ENCODE assay signal across 9 cellular contexts in the genomic region with DNA sequence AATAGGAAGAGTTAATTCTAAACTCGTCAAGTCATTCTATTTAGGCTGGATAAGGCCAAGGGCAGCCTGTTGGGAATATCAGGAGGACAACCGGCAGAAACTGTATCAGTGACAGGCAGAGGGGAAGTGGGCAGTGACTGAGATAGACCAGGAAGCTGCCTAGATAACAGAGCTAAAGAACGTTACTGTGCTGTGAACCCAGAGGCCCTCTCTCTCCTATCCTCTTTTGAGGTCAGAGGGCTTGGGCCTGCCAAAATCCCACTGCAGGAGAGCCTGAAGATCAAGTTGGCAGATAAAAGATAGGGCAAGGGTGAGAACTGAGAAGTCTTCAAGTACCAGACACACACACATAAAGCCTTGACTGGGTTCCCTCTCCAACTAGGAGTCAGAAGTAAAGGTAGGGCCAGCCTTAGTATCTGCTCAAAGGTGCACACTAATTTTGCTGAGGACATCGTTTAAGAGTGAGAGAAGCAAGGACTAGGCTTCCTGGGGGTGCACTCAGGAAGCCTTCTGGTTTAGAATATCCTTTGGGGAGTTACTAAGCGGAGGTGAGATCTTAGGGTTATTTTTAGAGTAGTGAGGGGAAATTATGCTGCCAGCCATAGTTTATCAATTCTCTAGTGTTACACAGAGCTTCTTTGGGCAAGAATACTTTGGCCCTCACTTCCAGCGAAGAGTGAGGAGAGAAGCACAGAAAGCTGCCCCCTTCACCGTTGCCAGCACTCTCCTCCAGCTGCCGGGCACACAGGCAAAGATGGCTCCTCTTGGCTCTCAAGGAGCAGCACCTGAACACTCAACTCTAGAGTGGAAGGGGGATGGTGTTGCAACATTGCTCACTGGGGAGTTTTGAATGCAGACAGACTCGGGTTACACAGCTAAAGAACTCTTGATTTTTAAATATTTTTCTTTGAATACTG. TPM values are rescaled to one million over a fixed set of nuclear protein-coding genes. Genes with fewer than 3 reads are reported as not detected.
A peak's percentile ranks its signal among the peaks of the same experiment; 100 is the strongest.
DNase-seq lines count a peak whose midpoint lies in the region; ATAC-seq and TF ChIP-seq lines count a peak whose summit lies in the region.
"Had no signal": no experiment of that assay in that cellular context is flagged by ENCODE, and none has a peak within 500 bp of the region (broad histone marks: within the 10 kb centered on the region; RNA-seq: fewer than 3 reads in every experiment).

No MANE protein-coding gene starts in this region.

- no peaks in the 10 kb centered on the region for H3K9me3 ChIP-seq in RWPE2 (ENCODE audit: severe bottlenecking)
- no peaks in the 10 kb centered on the region for H3K9me3 ChIP-seq in left lung

- ATAC-seq in GM21619 (IDR thresholded peaks at IDR 0.05; ENCODE audit: unreplicated experiment) (peak; percentile 51), RWPE2 (ENCODE audit: low read depth) (0 out of 3 replicates have a peak, but pooled peaks have one; percentile 22), left lung (peak; percentile 84), GM18858 (IDR thresholded peaks at IDR 0.05; ENCODE audit: unreplicated experiment) (no peak)

- no peak overlapping the region for H3K4me3 ChIP-seq in RWPE2 (ENCODE audit: severe bottlenecking)
- no peak overlapping the region for H3K4me3 ChIP-seq in left lung

- no peak overlapping the region for H3K27ac ChIP-seq in RWPE2 (ENCODE audit: poor library complexity, severe bottlenecking)
- H3K27ac ChIP-seq in left lung = peak overlapping the region in 1 of 2 donors; percentile 13
- H3K27ac ChIP-seq: parathyroid adenoma had no signal

- H3K4me1 ChIP-seq in RWPE2 (ENCODE audit: insufficient read depth, poor library complexity, severe bottlenecking) = peaks cover 25% of the 10 kb centered on the region
- H3K4me1 ChIP-seq in left lung = peaks cover 0 to 28% of the 10 kb centered on the region in 2 donors
- H3K4me1 ChIP-seq: parathyroid adenoma had no signal

- no peak for TF ChIP-seq CTCF in RWPE2 (IDR thresholded peaks at IDR 0.05; ENCODE audit: poor library complexity, severe bottlenecking)
- no peak for TF ChIP-seq CTCF in left lung (IDR thresholded peaks at IDR 0.05)

- DNase-seq in CMK (ENCODE audit: low read depth) (peak; percentile 93), RWPE2 (ENCODE audit: low spot score) (no peak), left lung (peak in 1 of 2 donors; percentile 47), activated gamma-delta T cell treated with Interleukin-2 at 50 U/mL for 16 hours (no peak), Ammon's horn (ENCODE audit: low spot score) (no peak)
- DNase-seq in activated CD4-positive, CD25-positive, alpha-beta regulatory T cell treated with anti-CD3 and anti-CD28 coated beads, Interleukin-2, amount 50 U/mL, for 72 hours = no peak

- no peaks in the 10 kb centered on the region for H3K27me3 ChIP-seq in RWPE2 (ENCODE audit: insufficient read depth, poor library complexity, severe bottlenecking)
- no peaks in the 10 kb centered on the region for H3K27me3 ChIP-seq in left lung

- H3K36me3 ChIP-seq in RWPE2 (ENCODE audit: low read depth) (peaks cover 73% of the 10 kb centered on the region), left lung (peaks cover 0 to 16% of the 10 kb centered on the region in 2 donors)

- intact Hi-C loops in left lung (cut with DNase I) = no loop called here

RNA-seq across cellular contexts. Expression of gene CAVIN2, which starts 9.8 kb away (rescaled TPM):
- 10 to 100 TPM; 73.6 to 76.9 TPM for total RNA-seq in left lung
